19 cellular contexts compared by ENCODE assay signal in the genomic region with DNA sequence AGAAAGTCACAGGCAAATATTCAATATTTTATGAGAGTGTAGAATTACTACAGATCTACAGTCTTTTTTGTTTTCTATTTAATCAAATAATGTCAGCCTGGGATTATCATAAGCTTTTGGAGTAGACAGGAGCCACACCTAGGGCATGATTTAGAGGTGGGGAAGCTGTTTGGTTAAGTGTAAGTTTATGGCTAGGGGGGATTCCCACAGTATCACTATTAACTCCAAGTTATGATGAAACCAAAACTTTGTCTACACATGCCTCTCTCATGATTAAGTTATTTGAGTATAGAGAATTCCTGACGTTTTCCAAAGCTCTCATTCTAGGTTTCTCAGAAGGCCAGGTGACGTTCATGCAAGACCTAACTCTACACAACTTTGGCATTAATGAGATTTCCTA. TPM values are rescaled to one million over a fixed set of nuclear protein-coding genes. Genes with fewer than 3 reads are reported as not detected.
DNase-seq lines count a peak whose midpoint lies in the region; ATAC-seq and TF ChIP-seq lines count a peak whose summit lies in the region.
"Had no signal": no experiment of that assay in that cellular context is flagged by ENCODE, and none has a peak within 500 bp of the region (broad histone marks: within the 10 kb centered on the region; RNA-seq: fewer than 3 reads in every experiment).

No MANE protein-coding gene starts in this region.

- CTCF ChIA-PET in T-cell (lab: Charles Lee), result no interaction called here

- H3K9me3 Mint-ChIP-seq in T-cell, result no peaks in the 10 kb centered on the region
- H3K9me3 Mint-ChIP-seq: activated naive CD8-positive, alpha-beta T cell treated with anti-CD3 and anti-CD28 coated beads, Interleukin-2, amount 50 U/mL, for 24 hours had no signal

- ATAC-seq in GM19025 (IDR thresholded peaks at IDR 0.05; ENCODE audit: low read depth, unreplicated experiment) (peak; percentile 54), HG02588 (IDR thresholded peaks at IDR 0.05; ENCODE audit: unreplicated experiment) (peak; percentile 75), HG03354 (IDR thresholded peaks at IDR 0.05; ENCODE audit: poor library complexity, severe bottlenecking, unreplicated experiment) (peak; percentile 70), T-cell (replicated peaks in 1 of 4) (no peak)
- ATAC-seq: activated naive CD8-positive, alpha-beta T cell treated with anti-CD3 and anti-CD28 coated beads, Interleukin-2, amount 50 U/mL, for 24 hours; Right ventricle myocardium inferior had no signal

- no peak for TF ChIP-seq CTCF in GM12865 (IDR thresholded peaks at IDR 0.05; ENCODE audit: insufficient read depth, low read depth, low read length, missing control alignments)

- H3K4me3 ChIP-seq in GM12865 (ENCODE audit: low read depth, low read length), result peak overlapping the region; percentile 38; the same call in 1 of the 2 replicates
- H3K4me3 ChIP-seq: colonic mucosa, spleen had no signal

- POLR2A ChIA-PET in T-cell (lab: Charles Lee), result no interaction called here

- H3K27ac Mint-ChIP-seq in T-cell, result no peak overlapping the region
- H3K27ac Mint-ChIP-seq: activated naive CD8-positive, alpha-beta T cell treated with anti-CD3 and anti-CD28 coated beads, Interleukin-2, amount 50 U/mL, for 24 hours; mesothelial cell of epicardium had no signal

- H3K27me3 Mint-ChIP-seq in T-cell, result peaks cover 24 to 31% of the 10 kb centered on the region in 2 donors

- no peaks in the 10 kb centered on the region for H3K4me1 Mint-ChIP-seq in T-cell
- H3K4me1 Mint-ChIP-seq: mesothelial cell of epicardium had no signal

- H3K36me3 Mint-ChIP-seq in T-cell, result no peaks in the 10 kb centered on the region
- H3K36me3 Mint-ChIP-seq: mesothelial cell of epicardium had no signal

- peak; percentile 49 for DNase-seq in GM12865 (ENCODE audit: low read depth)
- DNase-seq in activated gamma-delta T cell treated with Interleukin-2 at 50 U/mL for 16 hours, result no peak
- no peak for DNase-seq in AG20443 (ENCODE audit: low spot score)
- no peak for DNase-seq in T-cell
- DNase-seq in dedifferentiated amniotic fluid mesenchymal stem cell (ENCODE audit: extremely low spot score), result no peak
- DNase-seq: activated naive CD8-positive, alpha-beta T cell treated with anti-CD3 and anti-CD28 coated beads, Interleukin-2, amount 50 U/mL, for 24 hours; Calu3; colonic mucosa; NCI-H1105; NCI-H510A; spleen; trophoblast cell had no signal

- no peak overlapping the region for H3K4me3 Mint-ChIP-seq in T-cell
- H3K4me3 Mint-ChIP-seq: activated naive CD8-positive, alpha-beta T cell treated with anti-CD3 and anti-CD28 coated beads, Interleukin-2, amount 50 U/mL, for 24 hours; mesothelial cell of epicardium had no signal

RNA-seq across cellular contexts. Expression of gene SERPINB10, which starts 2.1 kb away (rescaled TPM):
- not detected for total RNA-seq in T-cell
- total RNA-seq: Calu3, colonic mucosa, H1, mesothelial cell of epicardium, osteocyte, Right ventricle myocardium inferior had no signal

RNA-seq across cellular contexts. Expression of gene SERPINB2, which starts 22.4 kb away (rescaled TPM):
- not detected for total RNA-seq in T-cell
- total RNA-seq: H1, osteocyte, Right ventricle myocardium inferior had no signal

RNA-seq across cellular contexts. Expression of gene HMSD, which starts 39.2 kb away (rescaled TPM):
- 1 to 10 TPM in 2 of 5 donors, under 1 TPM in 1, not detected in 2; 0.53 to 1.8 (median 1.6) TPM for total RNA-seq in T-cell
- total RNA-seq: osteocyte, Right ventricle myocardium inferior had no signal

Comparison
In these comparisons a context has a peak if more than half of its experiments do, and no peak if none do; other contexts are left out.
1. ATAC-seq: peak in GM19025 (single experiment), HG02588 (single experiment) and HG03354 (single experiment); none in T-cell (0 of 4).